Comparison of ENCODE assay signal across 17 cellular contexts in genomic region chr2:176911-177310, GRCh38.
DNase-seq lines count a peak whose midpoint lies in the region; ATAC-seq and TF ChIP-seq lines count a peak whose summit lies in the region.
"Had no signal": no experiment of that assay in that cellular context is flagged by ENCODE, and none has a peak within 500 bp of the region (broad histone marks: within the 10 kb centered on the region; RNA-seq: fewer than 3 reads in every experiment).

No MANE protein-coding gene starts in this region.

- H3K27me3 ChIP-seq in MG63: no peaks in the 10 kb centered on the region
- H3K27me3 ChIP-seq: suprapubic skin had no signal

- H3K36me3 Mint-ChIP-seq in chondrocyte (ENCODE audit: low read depth): no peaks in the 10 kb centered on the region
- H3K36me3 Mint-ChIP-seq in naive thymus-derived CD8-positive, alpha-beta T cell: no peaks in the 10 kb centered on the region

- TF ChIP-seq CTCF in chondrocyte (IDR thresholded peaks at IDR 0.05): no peak

- H3K4me3 Mint-ChIP-seq in chondrocyte (ENCODE audit: unreplicated experiment): peak overlapping the region; percentile 10
- peak overlapping the region; percentile 16 to 84 (median 71) for H3K4me3 Mint-ChIP-seq in naive thymus-derived CD8-positive, alpha-beta T cell
- H3K4me3 Mint-ChIP-seq: neural crest cell had no signal

- no peak overlapping the region for H3K4me3 ChIP-seq in MG63
- H3K4me3 ChIP-seq: prostate gland, suprapubic skin had no signal

- H3K36me3 ChIP-seq in MG63: no peaks in the 10 kb centered on the region
- H3K36me3 ChIP-seq: prostate gland, suprapubic skin had no signal

- H3K9me3 ChIP-seq in MG63: peaks cover 3% of the 10 kb centered on the region
- H3K9me3 ChIP-seq: prostate gland, suprapubic skin had no signal

- H3K4me1 Mint-ChIP-seq in chondrocyte (ENCODE audit: low read depth): peaks cover 46% of the 10 kb centered on the region
- peaks cover 13 to 48% (median 38%) of the 10 kb centered on the region in 4 donors for H3K4me1 Mint-ChIP-seq in naive thymus-derived CD8-positive, alpha-beta T cell
- H3K4me1 Mint-ChIP-seq: neural crest cell had no signal

- DNase-seq in Caki2 (ENCODE audit: low read depth) (peak; percentile 40), MG63 (peak; percentile 36), chondrocyte (ENCODE audit: low spot score) (no peak), NCI-H510A treated with DMSO at 0.1 percent for 48 hours (lab: John Stamatoyannopoulos, UW) (no peak), COR-L47 (lab: John Stamatoyannopoulos, UW) (no peak)
- no peak for DNase-seq in naive thymus-derived CD8-positive, alpha-beta T cell
- DNase-seq: amniotic stem cell, DMS153, glutamatergic neuron, NCI-H1694, NCI-H82, RPMI8226 had no signal

- H3K27ac Mint-ChIP-seq in chondrocyte (ENCODE audit: unreplicated experiment): peak overlapping the region; percentile 88
- H3K27ac Mint-ChIP-seq in naive thymus-derived CD8-positive, alpha-beta T cell: peak overlapping the region; percentile 58 to 97 (median 88)

- no peaks in the 10 kb centered on the region for H3K27me3 Mint-ChIP-seq in chondrocyte (ENCODE audit: low read depth)
- H3K27me3 Mint-ChIP-seq in naive thymus-derived CD8-positive, alpha-beta T cell: no peaks in the 10 kb centered on the region
- H3K27me3 Mint-ChIP-seq: central memory CD8-positive, alpha-beta T cell had no signal

- no peak for ATAC-seq in naive thymus-derived CD8-positive, alpha-beta T cell
- ATAC-seq in HG03439 (IDR thresholded peaks at IDR 0.05; ENCODE audit: unreplicated experiment): no peak

- in situ Hi-C loops in Caki2 (cut with HindIII; ENCODE audit: low pct_unique_long_range_greater_than_20kb, low sequenced_read_pairs): no loop called here

- POLR2A ChIA-PET in naive thymus-derived CD8-positive, alpha-beta T cell (lab: Charles Lee): interaction anchor here (1.0 to 3.5 kb wide), 4 partner anchors 8 to 88 kb away, joined by 3 to 15 read pairs (median 5); partner anchors contain the start of genes ACP1 and SH3YL1

- no peaks in the 10 kb centered on the region for H3K9me3 Mint-ChIP-seq in chondrocyte (ENCODE audit: low read depth)
- peaks cover 0 to 2% (median 0%) of the 10 kb centered on the region in 9 donors for H3K9me3 Mint-ChIP-seq in naive thymus-derived CD8-positive, alpha-beta T cell
- H3K9me3 Mint-ChIP-seq: central memory CD8-positive, alpha-beta T cell had no signal

Comparison
In these comparisons a context has a peak if more than half of its experiments do, and no peak if none do; other contexts are left out.
1. DNase-seq: peak in Caki2 (single experiment) and MG63 (single experiment); none in chondrocyte (single experiment), naive thymus-derived CD8-positive, alpha-beta T cell (0 of 10), NCI-H510A treated with DMSO at 0.1 percent for 48 hours (single experiment) and COR-L47 (single experiment).